In genomic region chr10:61487506-61487905, GRCh38 we compare ENCODE assay signal across 21 cellular contexts. TPM values are rescaled to one million over a fixed set of nuclear protein-coding genes. Genes with fewer than 3 reads are reported as not detected.
DNase-seq lines count a peak whose midpoint lies in the region; ATAC-seq, FAIRE-seq and TF ChIP-seq lines count a peak whose summit lies in the region.
"Had no signal": no experiment of that assay in that cellular context is flagged by ENCODE, and none has a peak within 500 bp of the region (broad histone marks: within the 10 kb centered on the region; RNA-seq: fewer than 3 reads in every experiment).

No MANE protein-coding gene starts in this region.

- H3K9me3 ChIP-seq in HepG2 (ENCODE audit: low read length): no peaks in the 10 kb centered on the region
- H3K9me3 ChIP-seq: A549, gastroesophageal sphincter, testis had no signal

- DNase-seq in A172 (ENCODE audit: low spot score) (peak; percentile 60), GM04503 (ENCODE audit: low read depth) (peak; percentile 52), RPMI7951 (ENCODE audit: low read depth) (peak; percentile 7), foreskin fibroblast (peak; percentile 68 to 76), HepG2 (ENCODE audit: low spot score) (no peak), SHP77 treated with DMSO at 0.1 percent for 48 hours (lab: John Stamatoyannopoulos, UW) (no peak)
- DNase-seq: CD8-positive, alpha-beta T cell; DND-41; H9; NCI-H1417; RPMI8226; T-cell; testis had no signal

- in situ Hi-C loops in HepG2 (cut with HindIII; ENCODE audit: extremely low pct_ligation_motif_present, low pct_unique_long_range_greater_than_20kb): no loop called here

- intact Hi-C loops in HepG2 (cut with micrococcal nuclease; ENCODE audit: unreplicated experiment): no loop called here

- no peaks in the 10 kb centered on the region for H4K20me1 ChIP-seq in HepG2 (ENCODE audit: insufficient read depth, low read length)

- no peaks in the 10 kb centered on the region for H3K36me3 ChIP-seq in HepG2 (replicated peaks in 1 of 2; ENCODE audit: control insufficient read depth in 1 of 2, insufficient read depth in 2 of 2, low read length in 2 of 2)
- H3K36me3 ChIP-seq: gastroesophageal sphincter, neural progenitor cell had no signal

- no peak for TF ChIP-seq RAD21 in HepG2 (CRISPR knock-in tag; IDR thresholded peaks at IDR 0.05)

- WGBS in HepG2 (ENCODE audit: low lambda C conversion rate): 21% methylated on average over 5 of the region's 5 CpGs

- no peaks in the 10 kb centered on the region for H3K4me1 ChIP-seq in HepG2 (ENCODE audit: insufficient read depth, low read length)
- H3K4me1 ChIP-seq: A549, gastroesophageal sphincter, neural progenitor cell, testis had no signal

- no peak overlapping the region for H3K9ac ChIP-seq in HepG2 (ENCODE audit: insufficient read depth, low read depth, low read length)
- H3K9ac ChIP-seq: neural progenitor cell had no signal

- H3K4me3 ChIP-seq in foreskin fibroblast (ENCODE audit: low read depth in 1 of 2, low read length in 2 of 2) (no peak overlapping the region), HepG2 (replicated peaks in 1 of 3; ENCODE audit: insufficient read depth in 1 of 3, low read depth in 2 of 3, low read length in 3 of 3) (no peak overlapping the region)
- H3K4me3 ChIP-seq: A549, gastroesophageal sphincter, neural progenitor cell, testis had no signal

- POLR2A ChIA-PET in HepG2 (lab: Yijun Ruan, JAX): no interaction called here

- no peak overlapping the region for H3K4me2 ChIP-seq in HepG2 (ENCODE audit: low read depth, low read length)
- H3K4me2 ChIP-seq: A549, neural progenitor cell had no signal

- ATAC-seq in GM21723 (IDR thresholded peaks at IDR 0.05; ENCODE audit: unreplicated experiment) (no peak), HepG2 (no peak), HG02973 (IDR thresholded peaks at IDR 0.05; ENCODE audit: unreplicated experiment) (no peak)
- ATAC-seq: A549; CD8-positive, alpha-beta T cell; gastroesophageal sphincter; stimulated activated effector memory CD8-positive, alpha-beta T cell treated with anti-CD3 and anti-CD28 coated beads, Interleukin-12 subunit alpha, Interleukin-12 subunit beta, amount 100 ng/mL, for 72 hours; T-cell had no signal

- CTCF ChIA-PET in HepG2 (lab: Yijun Ruan, JAX; ENCODE audit: low intra/inter-chr PET ratio, low total read pairs): no interaction called here

- TF ChIP-seq CTCF in foreskin fibroblast (IDR thresholded peaks at IDR 0.05; ENCODE audit: low read depth, low read length): no peak
- no peak for TF ChIP-seq CTCF in HepG2 (CRISPR knock-in tag; IDR thresholded peaks at IDR 0.05)

- FAIRE-seq in HepG2 (lab: Jason Lieb, UNC): no peak
- FAIRE-seq: endometrium, GM19239 had no signal

- no peak overlapping the region for H2AFZ ChIP-seq in HepG2 (ENCODE audit: low read length)
- H2AFZ ChIP-seq: neural progenitor cell had no signal

- H3K27ac ChIP-seq in HepG2 (ENCODE audit: extremely low read length, insufficient read depth, low read length): no peak overlapping the region
- H3K27ac ChIP-seq: A549, gastroesophageal sphincter, neural progenitor cell, testis had no signal

- no peak for TF ChIP-seq EP300 in HepG2 (IDR thresholded peaks at IDR 0.05; ENCODE audit: low read depth in 2 of 2, low read length in 2 of 2)
- TF ChIP-seq EP300 in HepG2 (CRISPR knock-in tag; IDR thresholded peaks at IDR 0.05; ENCODE audit: borderline replicate concordance): no peak

- H3K27me3 ChIP-seq in HepG2 (ENCODE audit: control insufficient read depth in 1 of 2, insufficient read depth in 2 of 2, low read length in 2 of 2): no peaks in the 10 kb centered on the region
- H3K27me3 ChIP-seq: gastroesophageal sphincter, neural progenitor cell, testis had no signal

- no peak for TF ChIP-seq POLR2A in HepG2 (IDR thresholded peaks at IDR 0.05; ENCODE audit: insufficient read depth in 1 of 2, low read depth in 2 of 2, low read length in 2 of 2)

- H3K79me2 ChIP-seq in HepG2 (ENCODE audit: insufficient read depth, low read length): no peaks in the 10 kb centered on the region

- no TSS peak for BruUV-seq in HepG2 (replicated peaks; lab: Mats Ljungman, UMichigan)

TF ChIP-seq in HepG2, 621 proteins besides CTCF, POLR2A, EP300 and RAD21:
- no peak for TF ChIP-seq IRF9 (CRISPR knock-in tag; IDR thresholded peaks at IDR 0.05; ENCODE audit: borderline replicate concordance)
- no peak for TF ChIP-seq ZNF784 (CRISPR knock-in tag; IDR thresholded peaks at IDR 0.05; ENCODE audit: borderline replicate concordance)
TF ChIP-seq in HepG2: peak in this region for 0.

RNA-seq across cellular contexts. Expression of gene TMEM26, which starts 34.3 kb away (rescaled TPM):
- total RNA-seq in A172 (2014; rRNA removed; shearing (Covaris generic)): not detected in 2 replicates
- total RNA-seq in RPMI7951 (2014; rRNA removed; shearing (Covaris generic)): 1.2 TPM in 1 of 2 replicates, not detected in the other
- not detected in 2 replicates for total RNA-seq in HepG2 (2016; rRNA removed; fragmentation: Illumina TruSeq; extraction: Trizol)
- total RNA-seq in HepG2 (2016; cell fraction: cytosol; rRNA removed; fragmentation: Illumina TruSeq; extraction: Trizol; ENCODE audit: low read depth): not detected in 2 replicates
- total RNA-seq in HepG2 (2016; cell fraction: insoluble cytoplasmic fraction; rRNA removed; fragmentation: Illumina TruSeq; extraction: Trizol): not detected in 2 replicates
- not detected in 2 replicates for total RNA-seq in HepG2 (2016; cell fraction: membrane; rRNA removed; fragmentation: Illumina TruSeq; extraction: Trizol)
- not detected in 2 replicates for total RNA-seq in HepG2 (2016; cell fraction: nucleus; rRNA removed; fragmentation: Illumina TruSeq; extraction: Trizol)
- polyA plus RNA-seq in HepG2 (2011; rRNA removed): not detected in 2 replicates
- not detected in 2 replicates for polyA plus RNA-seq in HepG2 (2011; cell fraction: cytosol; rRNA removed)
- not detected in 2 replicates for polyA plus RNA-seq in HepG2 (2011; cell fraction: nucleus; rRNA removed)
- not detected in 2 replicates for polyA plus RNA-seq in HepG2 (2012)
- not detected in 2 replicates for polyA plus RNA-seq in HepG2 (2016; cell fraction: cytosol; fragmentation: Illumina TruSeq; extraction: Trizol; ENCODE audit: low read depth)
- polyA plus RNA-seq in HepG2 (2016; cell fraction: insoluble cytoplasmic fraction; fragmentation: Illumina TruSeq; extraction: Trizol; ENCODE audit: low read depth): not detected in 2 replicates
- polyA plus RNA-seq in HepG2 (2016; cell fraction: membrane; fragmentation: Illumina TruSeq; extraction: Trizol; ENCODE audit: low read depth): not detected in 2 replicates
- polyA plus RNA-seq in HepG2 (2016; cell fraction: nucleus; fragmentation: Illumina TruSeq; extraction: Trizol; ENCODE audit: insufficient read depth, low read depth): not detected in 2 replicates
- not detected in 2 replicates for polyA minus RNA-seq in HepG2 (2011; rRNA and poly(A)+ RNA removed; ENCODE audit: low replicate concordance)
- polyA minus RNA-seq in HepG2 (2011; cell fraction: cytosol; rRNA and poly(A)+ RNA removed): not detected in 2 replicates
- not detected in 2 replicates for polyA minus RNA-seq in HepG2 (2011; cell fraction: nucleus; rRNA and poly(A)+ RNA removed)
- total RNA-seq: CD8-positive, alpha-beta T cell; T-cell had no signal

Comparison
In these comparisons a context has a peak if more than half of its experiments do, and no peak if none do; other contexts are left out.
1. DNase-seq: peak in A172 (single experiment), GM04503 (single experiment), RPMI7951 (single experiment) and foreskin fibroblast (2 of 2); none in HepG2 (single experiment) and SHP77 treated with DMSO at 0.1 percent for 48 hours (single experiment).